ENCODE assay signal across 21 cellular contexts in genomic region chr5:131649160-131649559, GRCh38.
"Had no signal": no experiment of that assay in that cellular context is flagged by ENCODE, and none has a peak within 500 bp of the region (broad histone marks: within the 10 kb centered on the region; RNA-seq: fewer than 3 reads in every experiment).

No MANE protein-coding gene starts in this region.

- H3K27ac ChIP-seq: coronary artery, gastrocnemius medialis, heart right ventricle, skin epidermis, transverse colon, VCaP had no signal

- ATAC-seq: activated CD8-positive, alpha-beta memory T cell treated with anti-CD3 and anti-CD28 coated beads, Interleukin-2, amount 10 ng/mL, durations not matched to agents 7 days and 5 days; gastrocnemius medialis; heart right ventricle; left lobe of liver; mucosa of descending colon; naive thymus-derived CD8-positive, alpha-beta T cell had no signal

- H3K4me1 ChIP-seq: gastrocnemius medialis, transverse colon had no signal

- H3K9me3 ChIP-seq: gastrocnemius medialis, heart right ventricle, mucosa of descending colon, transverse colon had no signal

- DNase-seq: activated CD4-positive, alpha-beta T cell treated with anti-CD3 and anti-CD28 coated beads for 1 hour; activated CD4-positive, alpha-beta T cell treated with anti-CD3 and anti-CD28 coated beads, Interleukin-2, amount 50 U/mL, for 4 hours; activated CD8-positive, alpha-beta memory T cell treated with anti-CD3 and anti-CD28 coated beads, Interleukin-2, amount 10 ng/mL, durations not matched to agents 7 days and 5 days; activated naive CD4-positive, alpha-beta T cell treated with anti-CD3 and anti-CD28 coated beads, Interleukin-2, amount 10 ng/mL, durations not matched to agents 7 days and 5 days; activated T-cell treated with anti-CD3 and anti-CD28 coated beads, Interleukin-2, amount 50 U/mL, for 1 hour; caudate nucleus; effector CD4-positive, alpha-beta T cell; gastrocnemius medialis; heart right ventricle; mucosa of descending colon; naive thymus-derived CD8-positive, alpha-beta T cell; retina; stimulated activated CD4-positive, alpha-beta T cell treated with anti-CD3 and anti-CD28 coated beads, Interleukin-15, amount 100 ng/mL, for 24 hours; stimulated activated CD4-positive, alpha-beta T cell treated with anti-CD3 and anti-CD28 coated beads, Interleukin-4, amount 100 ng/mL, for 1 hour; stimulated activated naive CD4-positive, alpha-beta T cell treated with Interleukin-2 at 50 U/mL for 16 hours; T-helper 1 cell; transverse colon had no signal

- H3K27me3 ChIP-seq: gastrocnemius medialis, heart right ventricle, transverse colon had no signal

- H3K4me3 ChIP-seq: coronary artery, gastrocnemius medialis, heart right ventricle, mucosa of descending colon, skin epidermis, transverse colon had no signal
